In the genomic region with DNA sequence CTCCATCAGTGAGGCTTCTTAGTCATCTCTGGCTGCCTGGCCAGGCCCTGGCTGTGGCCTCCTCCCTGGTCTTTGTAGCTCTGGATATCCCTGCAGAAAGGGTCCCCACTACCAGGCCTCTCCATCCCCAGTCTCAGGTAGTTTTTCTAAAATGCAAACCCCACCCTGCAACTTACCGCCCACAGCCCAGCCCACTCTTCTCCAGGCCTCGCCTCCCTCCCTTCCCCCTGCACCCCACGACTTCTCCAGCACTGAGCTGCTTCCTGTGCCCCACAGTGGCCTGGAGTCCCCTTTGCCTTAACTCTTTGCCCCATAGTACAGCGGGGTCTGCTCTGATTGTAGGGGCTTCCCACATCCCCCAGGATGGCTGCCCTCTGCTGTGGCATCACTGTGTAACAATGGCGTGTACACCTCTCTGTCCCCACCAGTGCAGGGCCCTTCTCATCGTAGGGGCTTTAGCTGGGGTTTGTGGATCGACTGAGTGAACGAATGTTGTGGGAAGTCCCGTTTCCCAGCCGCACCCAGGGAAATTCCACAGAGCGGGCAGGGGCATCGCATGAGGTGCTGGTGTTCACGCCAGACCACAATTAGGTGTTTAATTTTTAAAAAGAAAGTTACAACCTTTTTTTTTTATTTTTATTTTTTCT, we compare ENCODE assay signal across 30 cellular contexts.
"Had no signal": no experiment of that assay in that cellular context is flagged by ENCODE, and none has a peak within 500 bp of the region (broad histone marks: within the 10 kb centered on the region; RNA-seq: fewer than 3 reads in every experiment).

No MANE protein-coding gene starts in this region.

- DNase-seq: activated CD4-positive, alpha-beta T cell treated with anti-CD3 and anti-CD28 coated beads for 36 hours; activated CD4-positive, alpha-beta T cell treated with anti-CD3 and anti-CD28 coated beads, Interleukin-2, amount 50 U/mL, for 4 hours; activated CD4-positive, CD25-positive, alpha-beta regulatory T cell; activated CD8-positive, alpha-beta memory T cell treated with anti-CD3 and anti-CD28 coated beads for 24 hours; activated effector memory CD4-positive, alpha-beta T cell treated with Interleukin-2 at 50 U/mL for 16 hours; activated naive CD4-positive, alpha-beta T cell treated with anti-CD3 and anti-CD28 coated beads for 36 hours; activated naive CD8-positive, alpha-beta T cell treated with anti-CD3 and anti-CD28 coated beads, Interleukin-2, amount 10 ng/mL, durations not matched to agents 7 days and 5 days; foreskin fibroblast; heart right ventricle; kidney glomerular epithelial cell; left lung; lower lobe of right lung; mesendoderm; mucosa of descending colon; retina; stimulated activated CD4-positive, alpha-beta T cell treated with anti-CD3 and anti-CD28 coated beads, Interleukin-12 subunit alpha, Interleukin-12 subunit beta, amount 100 ng/mL, for 4 hours; stimulated activated CD4-positive, alpha-beta T cell treated with anti-CD3 and anti-CD28 coated beads, Interleukin-4, amount 100 ng/mL, for 1 hour; stimulated activated naive CD8-positive, alpha-beta T cell treated with anti-CD3 and anti-CD28 coated beads, Interleukin-15, amount 100 ng/mL, for 72 hours; substantia nigra; T-helper 1 cell; upper lobe of right lung had no signal

- H3K9me3 Mint-ChIP-seq: activated naive CD4-positive, alpha-beta T cell treated with anti-CD3 and anti-CD28 coated beads for 36 hours; activated naive CD8-positive, alpha-beta T cell treated with anti-CD3 and anti-CD28 coated beads, Interleukin-2, amount 10 ng/mL, durations not matched to agents 7 days and 5 days; brain; natural killer cell treated with Interleukin-12 subunit alpha and Interleukin-12 subunit beta and Interleukin-15 and Interleukin-18, amount 100 ng/mL, for 72 hours; stimulated activated naive CD8-positive, alpha-beta T cell treated with anti-CD3 and anti-CD28 coated beads, Interleukin-15, amount 100 ng/mL, for 72 hours had no signal

- H3K4me1 Mint-ChIP-seq: activated CD4-positive, alpha-beta T cell treated with anti-CD3 and anti-CD28 coated beads for 36 hours; activated naive CD8-positive, alpha-beta T cell treated with anti-CD3 and anti-CD28 coated beads, Interleukin-2, amount 10 ng/mL, durations not matched to agents 7 days and 5 days; stimulated activated naive CD8-positive, alpha-beta T cell treated with anti-CD3 and anti-CD28 coated beads, Interleukin-15, amount 100 ng/mL, for 72 hours had no signal

- H3K27me3 ChIP-seq: ascending aorta, heart right ventricle, left lung, neutrophil, pancreas, upper lobe of right lung had no signal

- H3K27ac ChIP-seq: ascending aorta, heart right ventricle, left lung, lower lobe of right lung, neutrophil, pancreas, prostate gland, skin epidermis, upper lobe of right lung had no signal

- H3K4me3 ChIP-seq: ascending aorta, heart right ventricle, left lung, lower lobe of right lung, mucosa of descending colon, pancreas, prostate gland, skin epidermis, upper lobe of right lung had no signal

- H3K27ac Mint-ChIP-seq: activated CD4-positive, alpha-beta T cell treated with anti-CD3 and anti-CD28 coated beads for 36 hours; activated naive CD8-positive, alpha-beta T cell treated with anti-CD3 and anti-CD28 coated beads, Interleukin-2, amount 10 ng/mL, durations not matched to agents 7 days and 5 days; natural killer cell treated with Interleukin-12 subunit alpha and Interleukin-12 subunit beta and Interleukin-15 and Interleukin-18, amount 100 ng/mL, for 72 hours had no signal

- H3K36me3 Mint-ChIP-seq: natural killer cell treated with Interleukin-12 subunit alpha and Interleukin-12 subunit beta and Interleukin-15 and Interleukin-18, amount 100 ng/mL, for 72 hours had no signal

- H3K4me3 Mint-ChIP-seq: activated CD4-positive, alpha-beta T cell treated with anti-CD3 and anti-CD28 coated beads for 36 hours; activated naive CD4-positive, alpha-beta T cell treated with anti-CD3 and anti-CD28 coated beads for 36 hours; activated naive CD8-positive, alpha-beta T cell treated with anti-CD3 and anti-CD28 coated beads, Interleukin-2, amount 10 ng/mL, durations not matched to agents 7 days and 5 days; brain; natural killer cell treated with Interleukin-12 subunit alpha and Interleukin-12 subunit beta and Interleukin-15 and Interleukin-18, amount 100 ng/mL, for 72 hours; stimulated activated naive CD8-positive, alpha-beta T cell treated with anti-CD3 and anti-CD28 coated beads, Interleukin-15, amount 100 ng/mL, for 72 hours had no signal

- H3K4me1 ChIP-seq: left lung, pancreas, prostate gland had no signal

- H3K9me3 ChIP-seq: ascending aorta, heart right ventricle, left lung, lower lobe of right lung, mucosa of descending colon, neutrophil, pancreas, prostate gland, upper lobe of right lung had no signal

- H3K27me3 Mint-ChIP-seq: activated CD4-positive, alpha-beta T cell treated with anti-CD3 and anti-CD28 coated beads for 36 hours; activated naive CD8-positive, alpha-beta T cell treated with anti-CD3 and anti-CD28 coated beads, Interleukin-2, amount 10 ng/mL, durations not matched to agents 7 days and 5 days; brain; natural killer cell treated with Interleukin-12 subunit alpha and Interleukin-12 subunit beta and Interleukin-15 and Interleukin-18, amount 100 ng/mL, for 72 hours; stimulated activated naive CD8-positive, alpha-beta T cell treated with anti-CD3 and anti-CD28 coated beads, Interleukin-15, amount 100 ng/mL, for 72 hours had no signal

- ATAC-seq: activated CD4-positive, alpha-beta T cell treated with anti-CD3 and anti-CD28 coated beads for 36 hours; esophagus mucosa; heart right ventricle; left lung; lower lobe of right lung; mucosa of descending colon; natural killer cell treated with Interleukin-12 subunit alpha and Interleukin-12 subunit beta and Interleukin-15 and Interleukin-18, amount 100 ng/mL, for 72 hours; pancreas; sciatic nerve; stimulated activated naive CD8-positive, alpha-beta T cell treated with anti-CD3 and anti-CD28 coated beads, Interleukin-15, amount 100 ng/mL, for 72 hours; upper lobe of right lung had no signal
